Comparison of ENCODE assay signal across 13 cellular contexts in genomic region chr4:140666889-140667614, GRCh38.
DNase-seq lines count a peak whose midpoint lies in the region; ATAC-seq and TF ChIP-seq lines count a peak whose summit lies in the region.
"Had no signal": no experiment of that assay in that cellular context is flagged by ENCODE, and none has a peak within 500 bp of the region (broad histone marks: within the 10 kb centered on the region; RNA-seq: fewer than 3 reads in every experiment).

No MANE protein-coding gene starts in this region.

- 77 to 83% methylated on average over 7 to 11 of the region's 11 CpGs for WGBS in body of pancreas, 2 donors

- DNase-seq in DMS79 treated with DMSO at 0.1 percent for 48 hours (lab: John Stamatoyannopoulos, UW) = peak; percentile 1
- no peak for DNase-seq in DMS79 (lab: John Stamatoyannopoulos, UW)
- DNase-seq in MM.1S = peak; percentile 65
- no peak for DNase-seq in naive B cell
- no peak for DNase-seq in body of pancreas
- DNase-seq in activated naive CD8-positive, alpha-beta T cell treated with anti-CD3 and anti-CD28 coated beads for 36 hours = no peak
- no peak for DNase-seq in activated CD4-positive, alpha-beta T cell treated with anti-CD3 and anti-CD28 coated beads, Interleukin-2, amount 50 U/mL, for 4 hours
- DNase-seq: activated naive CD8-positive, alpha-beta T cell treated with anti-CD3 and anti-CD28 coated beads, Interleukin-2, amount 50 U/mL, for 24 hours; naive thymus-derived CD4-positive, alpha-beta T cell; NCI-H510A had no signal

- H3K27me3 Mint-ChIP-seq in naive B cell = no peaks in the 10 kb centered on the region
- peaks cover under 1% of the 10 kb centered on the region for H3K27me3 Mint-ChIP-seq in activated naive CD8-positive, alpha-beta T cell treated with anti-CD3 and anti-CD28 coated beads for 36 hours
- H3K27me3 Mint-ChIP-seq: activated naive CD8-positive, alpha-beta T cell treated with anti-CD3 and anti-CD28 coated beads, Interleukin-2, amount 50 U/mL, for 24 hours had no signal

- no peaks in the 10 kb centered on the region for H4K20me1 ChIP-seq in MM.1S (ENCODE audit: insufficient read depth, low read length)

- H3K9me3 ChIP-seq in MM.1S (replicated peaks; ENCODE audit: insufficient read depth, low read length) (no peaks in the 10 kb centered on the region), body of pancreas (no peaks in the 10 kb centered on the region)
- H3K9me3 ChIP-seq: suprapubic skin had no signal

- H3K27ac ChIP-seq in MM.1S (ENCODE audit: low read length) (peak overlapping the region; percentile 91), body of pancreas (no peak overlapping the region)
- H3K27ac ChIP-seq: suprapubic skin had no signal

- H3K36me3 ChIP-seq in MM.1S (replicated peaks; ENCODE audit: insufficient read depth, low read length) (no peaks in the 10 kb centered on the region), body of pancreas (replicated peaks in 1 of 2; ENCODE audit: insufficient read depth in 1 of 2, low read depth in 2 of 2) (peaks cover 0 to 12% of the 10 kb centered on the region in 2 donors)

- no peaks in the 10 kb centered on the region for H3K9me2 ChIP-seq in MM.1S (replicated peaks; ENCODE audit: insufficient read depth, low read length)

- H3F3A ChIP-seq in MM.1S (ENCODE audit: insufficient read depth, low read length) = peaks cover 9% of the 10 kb centered on the region; the same call in 1 of the 2 replicates

- peaks cover 5 to 13% (median 9%) of the 10 kb centered on the region in 3 donors for H3K4me1 Mint-ChIP-seq in naive B cell
- no peaks in the 10 kb centered on the region for H3K4me1 Mint-ChIP-seq in activated naive CD8-positive, alpha-beta T cell treated with anti-CD3 and anti-CD28 coated beads for 36 hours
- H3K4me1 Mint-ChIP-seq: activated naive CD8-positive, alpha-beta T cell treated with anti-CD3 and anti-CD28 coated beads, Interleukin-2, amount 50 U/mL, for 24 hours had no signal

- no peak overlapping the region for H3K4me3 Mint-ChIP-seq in naive B cell
- no peak overlapping the region for H3K4me3 Mint-ChIP-seq in activated naive CD8-positive, alpha-beta T cell treated with anti-CD3 and anti-CD28 coated beads for 36 hours
- H3K4me3 Mint-ChIP-seq: activated naive CD8-positive, alpha-beta T cell treated with anti-CD3 and anti-CD28 coated beads, Interleukin-2, amount 50 U/mL, for 24 hours; naive thymus-derived CD4-positive, alpha-beta T cell had no signal

- no peaks in the 10 kb centered on the region for H3K79me2 ChIP-seq in MM.1S (ENCODE audit: low read length)

- intact Hi-C loops in body of pancreas (cut with DNase I) = no loop called here

- H3K4me1 ChIP-seq in MM.1S (ENCODE audit: low read length) (peaks cover 16% of the 10 kb centered on the region), body of pancreas (no peaks in the 10 kb centered on the region)
- H3K4me1 ChIP-seq: suprapubic skin had no signal

- H3K4me3 ChIP-seq in MM.1S (ENCODE audit: low read length) = peak overlapping the region; percentile 57
- no peak overlapping the region for H3K4me3 ChIP-seq in body of pancreas
- H3K4me3 ChIP-seq: suprapubic skin had no signal

- H3K4me2 ChIP-seq in MM.1S (ENCODE audit: low read depth, low read length) = peak overlapping the region; percentile 91

- peak overlapping the region in 4 of 6 donors; percentile 40 to 80 (median 66) for H3K27ac Mint-ChIP-seq in naive B cell
- no peak overlapping the region for H3K27ac Mint-ChIP-seq in activated naive CD8-positive, alpha-beta T cell treated with anti-CD3 and anti-CD28 coated beads for 36 hours
- H3K27ac Mint-ChIP-seq: activated naive CD8-positive, alpha-beta T cell treated with anti-CD3 and anti-CD28 coated beads, Interleukin-2, amount 50 U/mL, for 24 hours had no signal

- H3K27me3 ChIP-seq in MM.1S (replicated peaks; ENCODE audit: insufficient read depth, low read length) (no peaks in the 10 kb centered on the region), body of pancreas (no peaks in the 10 kb centered on the region)
- H3K27me3 ChIP-seq: suprapubic skin had no signal

- peak overlapping the region; percentile 60 for H3K9ac ChIP-seq in MM.1S (ENCODE audit: low read length)

- no peaks in the 10 kb centered on the region for H3K9me3 Mint-ChIP-seq in naive B cell
- H3K9me3 Mint-ChIP-seq in activated naive CD8-positive, alpha-beta T cell treated with anti-CD3 and anti-CD28 coated beads for 36 hours = no peaks in the 10 kb centered on the region
- H3K9me3 Mint-ChIP-seq: activated naive CD8-positive, alpha-beta T cell treated with anti-CD3 and anti-CD28 coated beads, Interleukin-2, amount 50 U/mL, for 24 hours; naive thymus-derived CD4-positive, alpha-beta T cell had no signal

- H3K36me3 Mint-ChIP-seq in naive B cell = peaks cover 34 to 40% of the 10 kb centered on the region in 2 donors
- no peaks in the 10 kb centered on the region for H3K36me3 Mint-ChIP-seq in activated naive CD8-positive, alpha-beta T cell treated with anti-CD3 and anti-CD28 coated beads for 36 hours
- H3K36me3 Mint-ChIP-seq: naive thymus-derived CD4-positive, alpha-beta T cell had no signal

- ATAC-seq in GM21515 (IDR thresholded peaks at IDR 0.05; ENCODE audit: unreplicated experiment) (peak; percentile 64), naive B cell (ENCODE audit: low read depth in 2 of 2) (no peak), body of pancreas (no peak)
- ATAC-seq: activated naive CD8-positive, alpha-beta T cell treated with anti-CD3 and anti-CD28 coated beads, Interleukin-2, amount 50 U/mL, for 24 hours; naive thymus-derived CD4-positive, alpha-beta T cell; Right ventricle myocardium inferior had no signal

- TF ChIP-seq CTCF in MM.1S (IDR thresholded peaks at IDR 0.05; ENCODE audit: low read length) = no peak
- no peak for TF ChIP-seq CTCF in body of pancreas (IDR thresholded peaks at IDR 0.05)

- peak overlapping the region; percentile 91 for H2AFZ ChIP-seq in MM.1S (ENCODE audit: low read length)

- TF ChIP-seq POLR2A in body of pancreas (IDR thresholded peaks at IDR 0.05) = no peak

Comparison
In these comparisons a context has a peak if more than half of its experiments do, and no peak if none do; other contexts are left out.
1. DNase-seq: peak in DMS79 treated with DMSO at 0.1 percent for 48 hours (single experiment) and MM.1S (single experiment); none in DMS79 (single experiment), naive B cell (single experiment), body of pancreas (0 of 4), activated naive CD8-positive, alpha-beta T cell treated with anti-CD3 and anti-CD28 coated beads for 36 hours (single experiment) and activated CD4-positive, alpha-beta T cell treated with anti-CD3 and anti-CD28 coated beads, Interleukin-2, amount 50 U/mL, for 4 hours (0 of 2).